In genomic region chr7:5417106-5418071, GRCh38 we compare ENCODE assay signal across 9 cellular contexts. TPM values are rescaled to one million over a fixed set of nuclear protein-coding genes. Genes with fewer than 3 reads are reported as not detected.
DNase-seq lines count a peak whose midpoint lies in the region; ATAC-seq and TF ChIP-seq lines count a peak whose summit lies in the region.
"Had no signal": no experiment of that assay in that cellular context is flagged by ENCODE, and none has a peak within 500 bp of the region (broad histone marks: within the 10 kb centered on the region; RNA-seq: fewer than 3 reads in every experiment).

No MANE protein-coding gene starts in this region.

- peak overlapping the region; percentile 100 for H3K27ac ChIP-seq in VCaP
- H3K27ac ChIP-seq in gastrocnemius medialis, result peak overlapping the region; percentile 94 to 100 (median 100)

- intact Hi-C loops in gastrocnemius medialis (cut with DNase I; ENCODE audit: low total_unique reads), result no loop called here

- peaks cover 0 to 19% of the 10 kb centered on the region in 2 donors for H3K4me1 ChIP-seq in gastrocnemius medialis

- POLR2A ChIA-PET in GM10248 (lab: Yijun Ruan, JAX), result no interaction called here

- in situ Hi-C loops in GM13976 (cut with MboI; ENCODE audit: low sequenced_read_pairs, unreplicated experiment), result no loop called here
- in situ Hi-C loops in gastrocnemius medialis (cut with MboI; ENCODE audit: low sequenced_read_pairs in 4 of 4), result no loop called here
- in situ Hi-C loops in KBM-7 (cut with MboI; ENCODE audit: low pct_unique_long_range_greater_than_20kb, low sequenced_read_pairs), result no loop called here

- CTCF ChIA-PET in GM10248 (lab: Yijun Ruan, JAX), result interaction anchor here (1.1 to 1.9 kb wide), 3 partner anchors 12 to 51 kb away, joined by 3 to 6 read pairs (median 6); no protein-coding TSS in a partner anchor

- no peaks in the 10 kb centered on the region for H3K27me3 ChIP-seq in gastrocnemius medialis

- TF ChIP-seq CTCF in GM13976 (IDR thresholded peaks at IDR 0.05; ENCODE audit: borderline replicate concordance, control extremely low read depth, extremely low read depth, insufficient read depth, missing control alignments), result no peak
- TF ChIP-seq CTCF in VCaP (conservative IDR thresholded peaks at IDR 0.05), result no peak
- TF ChIP-seq CTCF in gastrocnemius medialis (IDR thresholded peaks at IDR 0.05 in 4 of 5, conservative IDR thresholded peaks at IDR 0.05 in 1 of 5), result no peak
- TF ChIP-seq CTCF in GM10248 (IDR thresholded peaks at IDR 0.05; ENCODE audit: control extremely low read depth, extremely low read depth, low read depth, missing control alignments), result no peak

- no peaks in the 10 kb centered on the region for H3K36me3 ChIP-seq in gastrocnemius medialis

- TF ChIP-seq POLR2A in gastrocnemius medialis (IDR thresholded peaks at IDR 0.05), result no peak

- no peaks in the 10 kb centered on the region for H3K9me3 ChIP-seq in gastrocnemius medialis

- DNase-seq in GM13976 (ENCODE audit: low spot score) (peak; percentile 7), iris pigment epithelial cell (ENCODE audit: low read depth) (peak; percentile 45), gastrocnemius medialis (no peak), COLO668 (lab: John Stamatoyannopoulos, UW; ENCODE audit: unreplicated experiment) (no peak), GM10248 (ENCODE audit: extremely low spot score) (no peak), nucleus accumbens (lab: John Stamatoyannopoulos, UW) (no peak), KBM-7 (no peak)
- DNase-seq: activated CD8-positive, alpha-beta memory T cell treated with anti-CD3 and anti-CD28 coated beads, Interleukin-2, amount 10 ng/mL, durations not matched to agents 7 days and 5 days had no signal

- H3K4me3 ChIP-seq in gastrocnemius medialis, result no peak overlapping the region

- ATAC-seq in gastrocnemius medialis, result no peak
- ATAC-seq: activated CD8-positive, alpha-beta memory T cell treated with anti-CD3 and anti-CD28 coated beads, Interleukin-2, amount 10 ng/mL, durations not matched to agents 7 days and 5 days had no signal

RNA-seq across cellular contexts. Expression of gene TNRC18, which starts 6.2 kb away (rescaled TPM):
- 10 to 100 TPM in 3 of 4 donors, 1 to 10 TPM in 1; 8.7 to 31.2 (median 20.5) TPM for total RNA-seq in gastrocnemius medialis

Comparison
In these comparisons a context has a peak if more than half of its experiments do, and no peak if none do; other contexts are left out.
1. DNase-seq: peak in GM13976 (single experiment) and iris pigment epithelial cell (single experiment); none in gastrocnemius medialis (0 of 2), COLO668 (single experiment), GM10248 (single experiment), nucleus accumbens (0 of 56) and KBM-7 (single experiment).